ENCODE assay signal across 1 cellular context in genomic region chr3:182904164-182904563, GRCh38.
TF ChIP-seq lines count a peak whose summit lies in the region.

No MANE protein-coding gene starts in this region.

TF ChIP-seq in WTC11, 78 proteins besides CTCF, POLR2A, EP300 and RAD21 (continued from another document):
- TF ChIP-seq ZNF532 (CRISPR knock-in tag; IDR thresholded peaks at IDR 0.05; ENCODE audit: borderline replicate concordance), result no peak
- no peak for TF ChIP-seq ATF3 (CRISPR knock-in tag; conservative IDR thresholded peaks at IDR 0.05)
- no peak for TF ChIP-seq ZMAT4 (CRISPR knock-in tag; IDR thresholded peaks at IDR 0.05)
- no peak for TF ChIP-seq SMAD3 (CRISPR knock-in tag; IDR thresholded peaks at IDR 0.05; ENCODE audit: borderline replicate concordance)
- no peak for TF ChIP-seq ZNF263 (CRISPR knock-in tag; IDR thresholded peaks at IDR 0.05; ENCODE audit: low read depth)
